ENCODE assay signal across 24 cellular contexts in the genomic region with DNA sequence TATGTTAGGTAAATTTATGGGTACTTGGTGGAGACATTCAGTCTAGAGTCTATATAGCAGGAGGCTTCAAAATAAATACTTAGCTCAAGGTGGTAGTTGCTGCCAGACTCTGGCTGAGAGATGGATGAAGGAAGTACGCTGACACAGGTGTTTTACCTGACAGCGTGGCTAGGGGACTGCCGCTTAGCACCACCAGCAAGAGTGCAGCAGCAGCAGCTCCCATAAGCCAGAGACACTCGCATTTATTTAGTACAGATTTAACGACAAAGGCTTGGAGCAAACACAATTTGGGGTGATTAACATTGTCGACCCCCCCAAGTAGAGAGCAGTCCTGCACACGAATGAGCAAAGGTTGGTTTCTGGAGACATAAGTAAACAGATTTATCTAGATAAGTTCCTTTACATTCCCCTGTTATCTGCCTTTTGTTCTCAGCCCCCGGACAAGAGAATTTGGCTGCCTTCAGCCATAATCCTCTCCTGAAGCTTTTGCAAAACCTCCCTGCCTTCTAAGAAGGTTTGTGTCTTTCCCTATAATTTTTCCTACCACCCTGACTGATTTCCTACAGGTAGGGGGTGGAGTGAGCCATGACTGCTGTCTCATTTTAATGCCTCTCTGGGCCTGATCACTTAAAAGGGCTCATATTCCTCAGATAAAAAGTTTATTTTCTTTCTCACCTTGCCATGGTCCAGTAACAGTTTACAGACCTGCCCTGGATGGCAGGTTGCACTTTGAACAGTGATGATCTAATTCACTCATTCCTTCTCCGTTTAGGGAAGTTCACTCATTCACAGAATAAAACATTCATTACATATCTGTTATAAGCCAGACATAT.
DNase-seq lines count a peak whose midpoint lies in the region; ATAC-seq and TF ChIP-seq lines count a peak whose summit lies in the region.
"Had no signal": no experiment of that assay in that cellular context is flagged by ENCODE, and none has a peak within 500 bp of the region (broad histone marks: within the 10 kb centered on the region; RNA-seq: fewer than 3 reads in every experiment).

No MANE protein-coding gene starts in this region.

- H3K4me3 Mint-ChIP-seq in activated CD4-positive, alpha-beta T cell treated with anti-CD3 and anti-CD28 coated beads for 36 hours = no peak overlapping the region
- H3K4me3 Mint-ChIP-seq in effector memory CD8-positive, alpha-beta T cell = no peak overlapping the region
- H3K4me3 Mint-ChIP-seq: activated T-helper 17 cell treated with anti-CD3 and anti-CD28 coated beads, Interleukin-2, amount 50 U/mL, for 72 hours; T-helper 1 cell treated with Interleukin-12 subunit alpha and Interleukin-12 subunit beta and Interleukin-4 antibody, amounts not matched to agents 30 μg/mL and 1 μg/mL, for 36 hours had no signal

- H3K27ac Mint-ChIP-seq in activated CD4-positive, alpha-beta T cell treated with anti-CD3 and anti-CD28 coated beads for 36 hours = peak overlapping the region; percentile 29
- H3K27ac Mint-ChIP-seq in effector memory CD8-positive, alpha-beta T cell = peak overlapping the region; percentile 27 to 56
- H3K27ac Mint-ChIP-seq: activated T-helper 17 cell treated with anti-CD3 and anti-CD28 coated beads, Interleukin-2, amount 50 U/mL, for 72 hours; T-helper 1 cell treated with Interleukin-12 subunit alpha and Interleukin-12 subunit beta and Interleukin-4 antibody, amounts not matched to agents 30 μg/mL and 1 μg/mL, for 36 hours had no signal

- H3K36me3 ChIP-seq in OCI-LY1 (ENCODE audit: insufficient read depth, low read length) (no peaks in the 10 kb centered on the region), neuronal stem cell (replicated peaks in 1 of 2; ENCODE audit: control insufficient read depth in 2 of 2, insufficient read depth in 2 of 2, low read length in 2 of 2) (no peaks in the 10 kb centered on the region), body of pancreas (replicated peaks in 1 of 2; ENCODE audit: insufficient read depth in 1 of 2, low read depth in 2 of 2) (no peaks in the 10 kb centered on the region), adrenal gland (replicated peaks in 1 of 2) (no peaks in the 10 kb centered on the region)
- H3K36me3 ChIP-seq: BLaER1, esophagus muscularis mucosa, spleen, WERI-Rb-1 had no signal

- no peak overlapping the region for H2BK5ac ChIP-seq in neuronal stem cell (ENCODE audit: low read length)

- H3K9ac ChIP-seq in OCI-LY1 (ENCODE audit: low read length) = no peak overlapping the region
- H3K9ac ChIP-seq in neuronal stem cell (ENCODE audit: low read depth, low read length, poor library complexity) = no peak overlapping the region
- H3K9ac ChIP-seq: BLaER1 had no signal

- no peak for TF ChIP-seq POLR2A in body of pancreas (IDR thresholded peaks at IDR 0.05)
- TF ChIP-seq POLR2A in adrenal gland (IDR thresholded peaks at IDR 0.05) = no peak

- no peak overlapping the region for H4K91ac ChIP-seq in neuronal stem cell (ENCODE audit: low read depth, low read length, poor library complexity)

- H3K9me3 ChIP-seq in OCI-LY1 (ENCODE audit: low read length) = no peaks in the 10 kb centered on the region
- H3K9me3 ChIP-seq in neuronal stem cell (replicated peaks in 1 of 2; ENCODE audit: control insufficient read depth in 2 of 2, insufficient read depth in 1 of 2, low read depth in 1 of 2, low read length in 2 of 2) = no peaks in the 10 kb centered on the region
- no peaks in the 10 kb centered on the region for H3K9me3 ChIP-seq in body of pancreas
- H3K9me3 ChIP-seq in adrenal gland (replicated peaks in 1 of 3) = no peaks in the 10 kb centered on the region
- H3K9me3 ChIP-seq: BLaER1, esophagus muscularis mucosa, spleen had no signal

- no peaks in the 10 kb centered on the region for H4K20me1 ChIP-seq in OCI-LY1 (ENCODE audit: insufficient read depth, low read length)
- H4K20me1 ChIP-seq: BLaER1 had no signal

- no peaks in the 10 kb centered on the region for H3F3A ChIP-seq in OCI-LY1 (ENCODE audit: insufficient read depth, low read length)

- intact Hi-C loops in activated CD4-positive, alpha-beta T cell treated with anti-CD3 and anti-CD28 coated beads for 36 hours (cut with DNase I, micrococcal nuclease) = no loop called here
- intact Hi-C loops in body of pancreas (cut with DNase I) (no loop called here), adrenal gland (cut with DNase I) (no loop called here)

- H3K36me3 Mint-ChIP-seq in activated CD4-positive, alpha-beta T cell treated with anti-CD3 and anti-CD28 coated beads for 36 hours (ENCODE audit: low read depth) = no peaks in the 10 kb centered on the region
- peaks cover 17% of the 10 kb centered on the region for H3K36me3 Mint-ChIP-seq in effector memory CD8-positive, alpha-beta T cell (ENCODE audit: insufficient read depth)

- H3K79me1 ChIP-seq in neuronal stem cell (ENCODE audit: low read depth, low read length) = no peaks in the 10 kb centered on the region

- peaks cover 69% of the 10 kb centered on the region for H3K4me1 Mint-ChIP-seq in activated CD4-positive, alpha-beta T cell treated with anti-CD3 and anti-CD28 coated beads for 36 hours
- H3K4me1 Mint-ChIP-seq in effector memory CD8-positive, alpha-beta T cell (ENCODE audit: low read depth in 2 of 2) = peaks cover 40% of the 10 kb centered on the region in 2 donors

- H3K4me3 ChIP-seq in OCI-LY1 (ENCODE audit: low read depth, low read length, poor library complexity, severe bottlenecking) (no peak overlapping the region), neuronal stem cell (ENCODE audit: low read length in 2 of 2) (no peak overlapping the region), body of pancreas (no peak overlapping the region), adrenal gland (no peak overlapping the region)
- H3K4me3 ChIP-seq: BLaER1, esophagus muscularis mucosa, spleen had no signal

- no CpG with 5 or more reads among the region's 9 CpGs for WGBS in neuronal stem cell (ENCODE audit: extremely low coverage in 2 of 2, insufficient read length in 2 of 2, insufficient replicate concordance in 1 of 2), 2 donors
- 50 to 57% methylated on average over 9 of the region's 9 CpGs for WGBS in body of pancreas, 2 donors
- WGBS in adrenal gland, 4 donors = 63 to 69% (median 68%) methylated on average over 9 of the region's 9 CpGs

- POLR2A ChIA-PET in activated CD4-positive, alpha-beta T cell treated with anti-CD3 and anti-CD28 coated beads for 36 hours (lab: Charles Lee) = no interaction called here

- H3K27ac ChIP-seq in OCI-LY1 (ENCODE audit: low read depth, low read length, poor library complexity, severe bottlenecking) = peak overlapping the region; percentile 39
- H3K27ac ChIP-seq in neuronal stem cell (replicated peaks; ENCODE audit: low read length) = no peak overlapping the region
- no peak overlapping the region for H3K27ac ChIP-seq in body of pancreas
- no peak overlapping the region for H3K27ac ChIP-seq in adrenal gland
- H3K27ac ChIP-seq: BLaER1, esophagus muscularis mucosa, spleen, WERI-Rb-1 had no signal

- H2BK15ac ChIP-seq in neuronal stem cell (ENCODE audit: low read length) = no peak overlapping the region

- H4K8ac ChIP-seq in neuronal stem cell (ENCODE audit: low read depth, low read length) = no peak overlapping the region

- no peaks in the 10 kb centered on the region for H3K9me2 ChIP-seq in OCI-LY1 (ENCODE audit: low read depth, low read length)

- TF ChIP-seq CTCF in OCI-LY1 (IDR thresholded peaks at IDR 0.05; ENCODE audit: low read length) (no peak), body of pancreas (IDR thresholded peaks at IDR 0.05) (no peak), adrenal gland (IDR thresholded peaks at IDR 0.05) (no peak)

- CTCF ChIA-PET in activated CD4-positive, alpha-beta T cell treated with anti-CD3 and anti-CD28 coated beads for 36 hours (lab: Charles Lee) = interaction anchor here (0.8 to 1.5 kb wide), 2 partner anchors 13 to 56 kb away, joined by 3 read pairs; no protein-coding TSS in a partner anchor

- H2AK5ac ChIP-seq in neuronal stem cell (ENCODE audit: low read depth, low read length) = no peak overlapping the region

- H3K9me3 Mint-ChIP-seq in activated CD4-positive, alpha-beta T cell treated with anti-CD3 and anti-CD28 coated beads for 36 hours (ENCODE audit: low read depth) = no peaks in the 10 kb centered on the region
- no peaks in the 10 kb centered on the region for H3K9me3 Mint-ChIP-seq in effector memory CD8-positive, alpha-beta T cell
- H3K9me3 Mint-ChIP-seq: activated T-helper 17 cell treated with anti-CD3 and anti-CD28 coated beads, Interleukin-2, amount 50 U/mL, for 72 hours; T-helper 1 cell treated with Interleukin-12 subunit alpha and Interleukin-12 subunit beta and Interleukin-4 antibody, amounts not matched to agents 30 μg/mL and 1 μg/mL, for 36 hours had no signal

- DNase-seq in activated CD4-positive, alpha-beta T cell treated with anti-CD3 and anti-CD28 coated beads for 36 hours = no peak
- DNase-seq in activated CD4-positive, alpha-beta T cell treated with anti-CD3 and anti-CD28 coated beads, Interleukin-2, amount 50 U/mL, for 1 hour = no peak
- no peak for DNase-seq in effector memory CD8-positive, alpha-beta T cell
- DNase-seq in neuronal stem cell (ENCODE audit: low spot score) (no peak), body of pancreas (no peak), adrenal gland (no peak)
- DNase-seq: anterior cingulate cortex; cerebellar nuclear complex; GDM1; H7; MM.1S; NCI-H146; NCI-H446; occipital lobe; SHP77 treated with DMSO at 0.1 percent for 48 hours; spleen; stimulated activated CD4-positive, alpha-beta T cell treated with anti-CD3 and anti-CD28 coated beads, Interleukin-4, amount 100 ng/mL, for 4 hours; WERI-Rb-1 had no signal

- H2BK120ac ChIP-seq in neuronal stem cell (ENCODE audit: low read depth, low read length) = no peak overlapping the region

- H3K4me1 ChIP-seq in OCI-LY1 (ENCODE audit: insufficient read depth, low read length, severe bottlenecking) (peaks cover 58% of the 10 kb centered on the region), neuronal stem cell (ENCODE audit: control insufficient read depth in 2 of 2, insufficient read depth in 1 of 2, low read depth in 1 of 2, low read length in 2 of 2) (peaks cover 12 to 15% of the 10 kb centered on the region in 2 donors), body of pancreas (no peaks in the 10 kb centered on the region), adrenal gland (replicated peaks in 1 of 2) (no peaks in the 10 kb centered on the region)

- ATAC-seq in activated CD4-positive, alpha-beta T cell treated with anti-CD3 and anti-CD28 coated beads for 36 hours = no peak
- ATAC-seq in effector memory CD8-positive, alpha-beta T cell (replicated peaks) = no peak
- ATAC-seq in GM18519 (IDR thresholded peaks at IDR 0.05; ENCODE audit: low FRiP score, unreplicated experiment) (no peak), body of pancreas (no peak)

- peak overlapping the region; percentile 65 for H3K18ac ChIP-seq in neuronal stem cell (ENCODE audit: low read length)

- H3K4ac ChIP-seq in neuronal stem cell (ENCODE audit: low read length) = no peak overlapping the region

- no peak overlapping the region for H3K14ac ChIP-seq in neuronal stem cell (ENCODE audit: low read length)

- H2AFZ ChIP-seq in OCI-LY1 (ENCODE audit: low read length) = no peak overlapping the region
- peak overlapping the region; percentile 46 for H2AFZ ChIP-seq in neuronal stem cell (ENCODE audit: low read length)

- H2BK12ac ChIP-seq in neuronal stem cell (ENCODE audit: low read length) = no peak overlapping the region

- no peaks in the 10 kb centered on the region for H3K27me3 Mint-ChIP-seq in activated CD4-positive, alpha-beta T cell treated with anti-CD3 and anti-CD28 coated beads for 36 hours
- no peaks in the 10 kb centered on the region for H3K27me3 Mint-ChIP-seq in effector memory CD8-positive, alpha-beta T cell
- H3K27me3 Mint-ChIP-seq: activated T-helper 17 cell treated with anti-CD3 and anti-CD28 coated beads, Interleukin-2, amount 50 U/mL, for 72 hours had no signal

- H3K23ac ChIP-seq in neuronal stem cell (ENCODE audit: low read depth, low read length, poor library complexity) = no peak overlapping the region

- H3K27me3 ChIP-seq in OCI-LY1 (ENCODE audit: insufficient read depth, low read length) (no peaks in the 10 kb centered on the region), neuronal stem cell (ENCODE audit: control insufficient read depth in 3 of 3, insufficient read depth in 3 of 3, low read depth in 1 of 3, low read length in 3 of 3) (no peaks in the 10 kb centered on the region), body of pancreas (no peaks in the 10 kb centered on the region), adrenal gland (no peaks in the 10 kb centered on the region)
- H3K27me3 ChIP-seq: BLaER1, esophagus muscularis mucosa, spleen had no signal

- H3K79me2 ChIP-seq in OCI-LY1 (ENCODE audit: insufficient read depth, low read length) = no peaks in the 10 kb centered on the region

- no peak overlapping the region for H3K4me2 ChIP-seq in OCI-LY1 (ENCODE audit: low read length)
- no peak overlapping the region for H3K4me2 ChIP-seq in neuronal stem cell (ENCODE audit: insufficient read depth, low read length, poor library complexity, severe bottlenecking)
- H3K4me2 ChIP-seq: BLaER1 had no signal
